In genomic region chr1:62438163-62438562, GRCh38 we compare ENCODE assay signal across 8 cellular contexts. TPM values are rescaled to one million over a fixed set of nuclear protein-coding genes. Genes with fewer than 3 reads are reported as not detected.
DNase-seq lines count a peak whose midpoint lies in the region; ATAC-seq and TF ChIP-seq lines count a peak whose summit lies in the region.

No MANE protein-coding gene starts in this region.

- H3K4me3 ChIP-seq in AG09309 (ENCODE audit: control insufficient read depth, low read depth, low read length) = peak overlapping the region; percentile 57
- H3K4me3 ChIP-seq in GM23338 = peak overlapping the region; percentile 87
- peak overlapping the region; percentile 90 for H3K4me3 ChIP-seq in skeletal muscle satellite cell (ENCODE audit: low read length)

- TF ChIP-seq CTCF in AG09309 (IDR thresholded peaks at IDR 0.05; ENCODE audit: control insufficient read depth, insufficient read depth, low read depth, low read length, missing control alignments) (no peak), GM23338 (conservative IDR thresholded peaks at IDR 0.05; ENCODE audit: low read depth in 2 of 2) (no peak)

- peak overlapping the region; percentile 99 for H3K9ac ChIP-seq in skeletal muscle satellite cell (ENCODE audit: low read depth, low read length)

- H3K27ac Mint-ChIP-seq in GM23338 (no peak overlapping the region; the same call in 1 of the 2 replicates), T-cell (peak overlapping the region; percentile 59 to 89)

- peaks cover 16% of the 10 kb centered on the region for H3K4me1 ChIP-seq in GM23338 (ENCODE audit: insufficient read depth)
- H3K4me1 ChIP-seq in skeletal muscle satellite cell (ENCODE audit: control insufficient read depth, insufficient read depth, low read length) = peaks cover 14% of the 10 kb centered on the region

- DNase-seq in AG09309 (ENCODE audit: low read depth) = no peak
- DNase-seq in GM23338 (ENCODE audit: low spot score) = peak; percentile 7
- no peak for DNase-seq in T-cell
- peak; percentile 4 for DNase-seq in globus pallidus (ENCODE audit: low spot score)
- no peak for DNase-seq in stimulated activated CD4-positive, alpha-beta T cell treated with anti-CD3 and anti-CD28 coated beads, Interleukin-1b, Interleukin-23, amount 100 ng/mL, for 48 hours

- no peak overlapping the region for H2AFZ ChIP-seq in GM23338

- H3K9me3 Mint-ChIP-seq in GM23338 = no peaks in the 10 kb centered on the region
- H3K9me3 Mint-ChIP-seq in T-cell = no peaks in the 10 kb centered on the region

- H3K27me3 Mint-ChIP-seq in GM23338 (ENCODE audit: insufficient read depth, low read depth, poor library complexity) (peaks cover 17% of the 10 kb centered on the region), T-cell (no peaks in the 10 kb centered on the region)

- H3K9me3 ChIP-seq in skeletal muscle satellite cell (replicated peaks; ENCODE audit: low read length) = no peaks in the 10 kb centered on the region

- H3K4me2 ChIP-seq in GM23338 (peak overlapping the region; percentile 93), skeletal muscle satellite cell (ENCODE audit: low read length) (peak overlapping the region; percentile 94)

- CTCF ChIA-PET in T-cell (lab: Charles Lee) = interaction anchor here in 1 of 2 donors (0.6 kb wide), 1 partner anchor 244 kb away, joined by 3 read pairs; no protein-coding TSS in a partner anchor

- H3K4me3 Mint-ChIP-seq in GM23338 = peak overlapping the region; percentile 89
- H3K4me3 Mint-ChIP-seq in T-cell = peak overlapping the region; percentile 92 to 97 (median 96)

- H3K36me3 Mint-ChIP-seq in GM23338 (ENCODE audit: low read depth) = peaks cover 30% of the 10 kb centered on the region; the same call in 2 of the 3 replicates
- peaks cover 18% of the 10 kb centered on the region for H3K36me3 Mint-ChIP-seq in T-cell

- H3K9me2 ChIP-seq in GM23338 (ENCODE audit: insufficient read depth) = no peaks in the 10 kb centered on the region

- peaks cover 4% of the 10 kb centered on the region for H3K36me3 ChIP-seq in GM23338 (ENCODE audit: insufficient read depth)
- H3K36me3 ChIP-seq in skeletal muscle satellite cell (ENCODE audit: insufficient read depth, low read length) = peaks cover 17% of the 10 kb centered on the region

- H3K79me2 ChIP-seq in GM23338 (replicated peaks; ENCODE audit: insufficient read depth) = peaks cover 60% of the 10 kb centered on the region

- H3F3A ChIP-seq in GM23338 (replicated peaks; ENCODE audit: low read depth) = peaks cover 6% of the 10 kb centered on the region; the same call in 1 of the 2 replicates

- ATAC-seq in GM23338 (no peak), T-cell (replicated peaks in 1 of 4) (no peak), GM21528 (IDR thresholded peaks at IDR 0.05; ENCODE audit: low FRiP score, unreplicated experiment) (no peak), GM18909 (IDR thresholded peaks at IDR 0.05; ENCODE audit: poor library complexity, unreplicated experiment) (no peak)

- H3K27me3 ChIP-seq in GM23338 (ENCODE audit: insufficient read depth) = no peaks in the 10 kb centered on the region
- no peaks in the 10 kb centered on the region for H3K27me3 ChIP-seq in skeletal muscle satellite cell (ENCODE audit: control insufficient read depth, insufficient read depth, low read length)

- peaks cover 17% of the 10 kb centered on the region for H3K4me1 Mint-ChIP-seq in GM23338
- peaks cover 44 to 54% (median 44%) of the 10 kb centered on the region in 3 donors for H3K4me1 Mint-ChIP-seq in T-cell

- H3K27ac ChIP-seq in GM23338 (ENCODE audit: low read depth) = no peak overlapping the region

- POLR2A ChIA-PET in T-cell (lab: Charles Lee) = no interaction called here

- peaks cover 28% of the 10 kb centered on the region for H4K20me1 ChIP-seq in GM23338 (replicated peaks; ENCODE audit: insufficient read depth)

TF ChIP-seq in GM23338, 12 proteins besides CTCF, POLR2A, EP300 and RAD21 (continues in another document):
- TF ChIP-seq REST (IDR thresholded peaks at IDR 0.05; ENCODE audit: unreplicated experiment) (no peak), JUNB (IDR thresholded peaks at IDR 0.05; ENCODE audit: unreplicated experiment) (no peak), EZH2phosphoT487 (IDR thresholded peaks at IDR 0.05; ENCODE audit: unreplicated experiment) (no peak), NANOG (IDR thresholded peaks at IDR 0.05; ENCODE audit: borderline replicate concordance) (no peak), ZNF114 (CRISPR knock-in tag; IDR thresholded peaks at IDR 0.05) (no peak), POLR2AphosphoS5 (IDR thresholded peaks at IDR 0.05; ENCODE audit: low read depth) (no peak), CREB1 (CRISPR knock-in tag; IDR thresholded peaks at IDR 0.05; ENCODE audit: low read depth) (no peak), ETS1 (IDR thresholded peaks at IDR 0.05) (no peak), STAT1 (IDR thresholded peaks at IDR 0.05; ENCODE audit: unreplicated experiment) (no peak)

RNA-seq across cellular contexts. Expression of gene USP1, which starts 1.3 kb away (rescaled TPM):
- total RNA-seq in GM23338 (2014; rRNA removed; shearing (Covaris generic)) = 45.2 and 45.6 TPM in 2 replicates
- polyA plus RNA-seq in GM23338 (2016; fragmentation: Nextera tagmentation; extraction: Ambion mirVana) = 53.3 and 74.6 TPM in 2 replicates
- 10 to 100 TPM; 25.9 to 36.5 (median 33.0) TPM for total RNA-seq in T-cell
- 19.7 and 20.8 TPM in 2 replicates for total RNA-seq in skeletal muscle satellite cell (2012; rRNA removed)

Comparison
In these comparisons a context has a peak if more than half of its experiments do, and no peak if none do; other contexts are left out.
1. DNase-seq: peak in GM23338 (single experiment) and globus pallidus (single experiment); none in AG09309 (single experiment), T-cell (0 of 34) and stimulated activated CD4-positive, alpha-beta T cell treated with anti-CD3 and anti-CD28 coated beads, Interleukin-1b, Interleukin-23, amount 100 ng/mL, for 48 hours (single experiment).
2. Peak in every context shown above with its lines, with median percentiles within 50 percentile points of each other: H3K4me3 ChIP-seq.